27 cellular contexts compared by ENCODE assay signal in genomic region chr10:14271621-14272020, GRCh38.
"Had no signal": no experiment of that assay in that cellular context is flagged by ENCODE, and none has a peak within 500 bp of the region (broad histone marks: within the 10 kb centered on the region; RNA-seq: fewer than 3 reads in every experiment).

No MANE protein-coding gene starts in this region.

- H3K9me3 Mint-ChIP-seq: activated CD4-positive, alpha-beta memory T cell treated with anti-CD3 and anti-CD28 coated beads, Interleukin-2, amount 10 ng/mL, durations not matched to agents 7 days and 5 days; activated CD4-positive, alpha-beta T cell treated with anti-CD3 and anti-CD28 coated beads, Interleukin-2, amount 10 ng/mL, durations not matched to agents 7 days and 5 days; activated naive CD4-positive, alpha-beta T cell treated with anti-CD3 and anti-CD28 coated beads, Interleukin-2, amount 10 ng/mL, durations not matched to agents 7 days and 5 days; activated naive CD4-positive, alpha-beta T cell treated with anti-CD3 and anti-CD28 coated beads, Interleukin-2, amount 50 U/mL, for 72 hours; activated T-cell treated with anti-CD3 and anti-CD28 coated beads, Interleukin-2, amount 50 U/mL, for 24 hours; dendritic cell treated with granulocyte-macrophage colony-stimulating factor and Interleukin-4, amounts not matched to agents 40 ng/mL and 50 ng/mL, for 4 days had no signal

- H3K9me3 ChIP-seq: ascending aorta, esophagus squamous epithelium, gastroesophageal sphincter had no signal

- H3K4me3 ChIP-seq: ascending aorta, coronary artery, dorsolateral prefrontal cortex, esophagus squamous epithelium, gastroesophageal sphincter had no signal

- H3K27me3 ChIP-seq: ascending aorta, dorsolateral prefrontal cortex, esophagus squamous epithelium, gastroesophageal sphincter had no signal

- H3K4me1 ChIP-seq: ascending aorta, esophagus squamous epithelium, gastroesophageal sphincter had no signal

- H3K36me3 Mint-ChIP-seq: activated naive CD4-positive, alpha-beta T cell treated with anti-CD3 and anti-CD28 coated beads, Interleukin-2, amount 10 ng/mL, durations not matched to agents 7 days and 5 days; activated naive CD4-positive, alpha-beta T cell treated with anti-CD3 and anti-CD28 coated beads, Interleukin-2, amount 50 U/mL, for 72 hours; activated naive CD8-positive, alpha-beta T cell treated with anti-CD3 and anti-CD28 coated beads, Interleukin-2, amount 10 ng/mL, durations not matched to agents 7 days and 5 days had no signal

- H3K36me3 ChIP-seq: ascending aorta, esophagus squamous epithelium, gastroesophageal sphincter had no signal

- H3K27me3 Mint-ChIP-seq: activated naive CD8-positive, alpha-beta T cell treated with anti-CD3 and anti-CD28 coated beads, Interleukin-2, amount 10 ng/mL, durations not matched to agents 7 days and 5 days; activated T-cell treated with anti-CD3 and anti-CD28 coated beads, Interleukin-2, amount 50 U/mL, for 24 hours; dendritic cell treated with granulocyte-macrophage colony-stimulating factor and Interleukin-4, amounts not matched to agents 40 ng/mL and 50 ng/mL, for 4 days had no signal

- DNase-seq: activated CD4-positive, alpha-beta memory T cell treated with anti-CD3 and anti-CD28 coated beads, Interleukin-2, amount 10 ng/mL, durations not matched to agents 7 days and 5 days; activated CD4-positive, alpha-beta T cell treated with anti-CD3 and anti-CD28 coated beads for 36 hours; activated CD4-positive, alpha-beta T cell treated with anti-CD3 and anti-CD28 coated beads, Interleukin-2, amount 10 ng/mL, durations not matched to agents 7 days and 5 days; activated CD4-positive, alpha-beta T cell treated with anti-CD3 and anti-CD28 coated beads, Interleukin-2, amount 50 U/mL, for 4 hours; activated CD4-positive, CD25-positive, alpha-beta regulatory T cell; activated CD4-positive, CD25-positive, alpha-beta regulatory T cell treated with anti-CD3 and anti-CD28 coated beads, Interleukin-2, amount 50 U/mL, for 72 hours; activated CD8-positive, alpha-beta memory T cell treated with anti-CD3 and anti-CD28 coated beads, Interleukin-2, amount 50 U/mL, for 48 hours; activated gamma-delta T cell; activated naive CD4-positive, alpha-beta T cell; activated naive CD4-positive, alpha-beta T cell treated with anti-CD3 and anti-CD28 coated beads, Interleukin-2, amount 10 ng/mL, durations not matched to agents 7 days and 5 days; activated naive CD8-positive, alpha-beta T cell treated with anti-CD3 and anti-CD28 coated beads, Interleukin-2, amount 10 ng/mL, durations not matched to agents 7 days and 5 days; activated T-cell treated with anti-CD3 and anti-CD28 coated beads for 4 hours; activated T-cell treated with anti-CD3 and anti-CD28 coated beads, Interleukin-2, amount 50 U/mL, for 24 hours; activated T-cell treated with anti-CD3 and anti-CD28 coated beads, Interleukin-2, amount 50 U/mL, for 72 hours; caudate nucleus; dorsolateral prefrontal cortex; effector memory CD4-positive, alpha-beta T cell; esophagus squamous epithelium; foreskin melanocyte; head of caudate nucleus; T-helper 2 cell had no signal

- ATAC-seq: activated CD4-positive, alpha-beta T cell treated with anti-CD3 and anti-CD28 coated beads for 36 hours; activated naive CD4-positive, alpha-beta T cell treated with anti-CD3 and anti-CD28 coated beads, Interleukin-2, amount 50 U/mL, for 72 hours; activated T-cell treated with anti-CD3 and anti-CD28 coated beads, Interleukin-2, amount 50 U/mL, for 72 hours; gastroesophageal sphincter had no signal

- H3K4me3 Mint-ChIP-seq: activated CD4-positive, alpha-beta memory T cell treated with anti-CD3 and anti-CD28 coated beads, Interleukin-2, amount 10 ng/mL, durations not matched to agents 7 days and 5 days; activated CD4-positive, alpha-beta T cell treated with anti-CD3 and anti-CD28 coated beads for 36 hours; activated CD4-positive, alpha-beta T cell treated with anti-CD3 and anti-CD28 coated beads, Interleukin-2, amount 10 ng/mL, durations not matched to agents 7 days and 5 days; activated naive CD4-positive, alpha-beta T cell treated with anti-CD3 and anti-CD28 coated beads, Interleukin-2, amount 10 ng/mL, durations not matched to agents 7 days and 5 days; activated naive CD8-positive, alpha-beta T cell treated with anti-CD3 and anti-CD28 coated beads, Interleukin-2, amount 10 ng/mL, durations not matched to agents 7 days and 5 days; activated T-cell treated with anti-CD3 and anti-CD28 coated beads, Interleukin-2, amount 50 U/mL, for 24 hours; activated T-cell treated with anti-CD3 and anti-CD28 coated beads, Interleukin-2, amount 50 U/mL, for 72 hours; dendritic cell treated with granulocyte-macrophage colony-stimulating factor and Interleukin-4, amounts not matched to agents 40 ng/mL and 50 ng/mL, for 4 days had no signal

- H3K4me1 Mint-ChIP-seq: activated CD4-positive, alpha-beta memory T cell treated with anti-CD3 and anti-CD28 coated beads, Interleukin-2, amount 10 ng/mL, durations not matched to agents 7 days and 5 days; activated CD4-positive, alpha-beta T cell treated with anti-CD3 and anti-CD28 coated beads for 36 hours; activated CD4-positive, alpha-beta T cell treated with anti-CD3 and anti-CD28 coated beads, Interleukin-2, amount 10 ng/mL, durations not matched to agents 7 days and 5 days; activated naive CD4-positive, alpha-beta T cell treated with anti-CD3 and anti-CD28 coated beads, Interleukin-2, amount 10 ng/mL, durations not matched to agents 7 days and 5 days; activated naive CD8-positive, alpha-beta T cell treated with anti-CD3 and anti-CD28 coated beads, Interleukin-2, amount 10 ng/mL, durations not matched to agents 7 days and 5 days had no signal

- H3K27ac Mint-ChIP-seq: activated CD4-positive, alpha-beta memory T cell treated with anti-CD3 and anti-CD28 coated beads, Interleukin-2, amount 10 ng/mL, durations not matched to agents 7 days and 5 days; activated CD4-positive, alpha-beta T cell treated with anti-CD3 and anti-CD28 coated beads for 36 hours; activated CD4-positive, alpha-beta T cell treated with anti-CD3 and anti-CD28 coated beads, Interleukin-2, amount 10 ng/mL, durations not matched to agents 7 days and 5 days; activated naive CD4-positive, alpha-beta T cell treated with anti-CD3 and anti-CD28 coated beads, Interleukin-2, amount 10 ng/mL, durations not matched to agents 7 days and 5 days; activated naive CD4-positive, alpha-beta T cell treated with anti-CD3 and anti-CD28 coated beads, Interleukin-2, amount 50 U/mL, for 72 hours; activated naive CD8-positive, alpha-beta T cell treated with anti-CD3 and anti-CD28 coated beads, Interleukin-2, amount 10 ng/mL, durations not matched to agents 7 days and 5 days; activated T-cell treated with anti-CD3 and anti-CD28 coated beads, Interleukin-2, amount 50 U/mL, for 24 hours; activated T-cell treated with anti-CD3 and anti-CD28 coated beads, Interleukin-2, amount 50 U/mL, for 72 hours; dendritic cell treated with granulocyte-macrophage colony-stimulating factor and Interleukin-4, amounts not matched to agents 40 ng/mL and 50 ng/mL, for 4 days had no signal

- H3K27ac ChIP-seq: ascending aorta, coronary artery, dorsolateral prefrontal cortex, epithelial cell of prostate, esophagus squamous epithelium, gastroesophageal sphincter had no signal
